ENCODE assay signal across 8 cellular contexts in the genomic region with DNA sequence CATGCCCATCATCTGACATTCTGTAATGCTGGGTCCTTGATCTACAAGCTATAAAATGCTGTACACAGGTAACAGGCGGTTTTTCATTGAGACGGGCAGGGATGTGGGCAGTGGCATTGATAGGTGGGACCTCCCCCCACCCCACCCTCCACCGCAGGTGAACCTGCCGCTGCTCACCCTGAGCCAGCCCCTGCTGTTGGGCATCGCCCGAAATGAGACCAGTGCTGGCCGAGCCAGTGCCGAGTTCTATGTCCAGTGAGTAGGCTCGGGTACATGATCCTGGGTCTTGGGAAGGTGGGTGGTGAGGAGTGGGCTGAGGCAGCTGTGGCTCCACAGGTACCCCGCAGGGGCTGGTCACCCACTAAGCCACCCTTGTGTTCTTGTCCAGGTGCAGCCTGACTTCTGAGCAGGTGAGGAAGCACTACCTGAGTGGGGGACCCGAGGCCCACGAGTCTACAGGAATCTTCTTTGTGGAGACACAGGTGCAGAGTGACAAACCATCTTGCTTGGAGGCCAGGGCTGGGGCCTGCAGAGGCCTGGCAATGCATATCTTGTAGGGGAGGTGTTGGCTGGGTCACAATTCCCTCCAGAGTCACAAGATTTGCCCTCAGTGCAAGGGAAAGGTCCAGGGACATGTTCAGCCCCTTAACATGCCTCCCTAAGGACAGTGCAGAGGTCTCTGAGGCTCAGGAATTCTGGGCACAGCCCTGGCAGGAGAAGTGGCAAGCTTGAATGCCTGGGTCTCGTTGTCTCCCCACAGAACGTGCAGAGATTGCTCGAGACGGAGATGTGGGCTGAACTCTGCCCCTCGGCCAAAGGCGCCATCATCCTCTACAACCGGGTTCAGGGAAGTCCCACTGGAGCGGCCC. TPM values are rescaled to one million over a fixed set of nuclear protein-coding genes. Genes with fewer than 3 reads are reported as not detected.
DNase-seq lines count a peak whose midpoint lies in the region; ATAC-seq and TF ChIP-seq lines count a peak whose summit lies in the region.

No MANE protein-coding gene starts in this region.

- H3K4me3 Mint-ChIP-seq in activated T-helper 2 cell treated with anti-CD3 and anti-CD28 coated beads, Interferon-gamma antibody, Interleukin-2, Interleukin-4, amounts not matched to agents 10 μg/mL and 5 μg/mL and 100 μg/mL, durations not matched to agents 14 hours and 24 hours and 36 hours (ENCODE audit: low read depth), result peak overlapping the region; percentile 84
- H3K4me3 Mint-ChIP-seq in stimulated activated memory B cell treated with anti-CD40 and anti-IgM and Interleukin-4, amounts not matched to agents 10 μg/mL and 1 μg/mL and 100 μg/mL, for 72 hours, result peak overlapping the region; percentile 91

- no peak overlapping the region for H2BK15ac ChIP-seq in IMR-90 (ENCODE audit: low read depth, low read length)

- H3K56ac ChIP-seq in IMR-90 (ENCODE audit: extremely low read depth, insufficient read depth, low read length), result no peak overlapping the region

- H3K9me1 ChIP-seq in IMR-90 (ENCODE audit: insufficient read depth, low read length), result peaks cover 18% of the 10 kb centered on the region

- H3K36me3 ChIP-seq in IMR-90 (ENCODE audit: control insufficient read depth, insufficient read depth, low read length), result no peaks in the 10 kb centered on the region
- no peaks in the 10 kb centered on the region for H3K36me3 ChIP-seq in iPS-20b (ENCODE audit: insufficient read depth, low read depth, low read length)

- peak overlapping the region; percentile 62 for H2AK9ac ChIP-seq in IMR-90 (replicated peaks; ENCODE audit: low read depth, low read length, poor library complexity)

- H3K4me1 ChIP-seq in IMR-90 (ENCODE audit: control insufficient read depth, insufficient read depth, low read length), result peaks cover 23% of the 10 kb centered on the region
- peaks cover 13% of the 10 kb centered on the region for H3K4me1 ChIP-seq in iPS-20b (ENCODE audit: insufficient read depth, low read length)

- 0 out of 2 replicates have a peak overlapping the region, but pooled peaks have one; percentile 37 for H3K23ac ChIP-seq in IMR-90 (ENCODE audit: low read depth, low read length)

- H3K9ac ChIP-seq in IMR-90 (ENCODE audit: low read depth, low read length) (no peak overlapping the region), iPS-20b (ENCODE audit: low read depth, low read length) (peak overlapping the region; percentile 62; the same call in 1 of the 2 replicates)

- H2AFZ ChIP-seq in IMR-90 (replicated peaks; ENCODE audit: low read length, poor library complexity), result no peak overlapping the region

- H3K4ac ChIP-seq in IMR-90 (ENCODE audit: low read depth, low read length), result peak overlapping the region; percentile 64

- no peak overlapping the region for H2BK120ac ChIP-seq in IMR-90 (ENCODE audit: low read depth, low read length)

- no peak overlapping the region for H3K18ac ChIP-seq in IMR-90 (ENCODE audit: low read depth, low read length)

- H2BK5ac ChIP-seq in IMR-90 (ENCODE audit: low read depth, low read length, poor library complexity, severe bottlenecking), result no peak overlapping the region

- H2BK20ac ChIP-seq in IMR-90 (ENCODE audit: low read depth, low read length), result no peak overlapping the region

- TF ChIP-seq CTCF in IMR-90 (conservative IDR thresholded peaks at IDR 0.05; ENCODE audit: low read depth, low read length), result no peak

- no TSS peak for BruUV-seq in IMR-90 (replicated peaks; lab: Mats Ljungman, UMichigan)

- H3K9me3 ChIP-seq in IMR-90 (ENCODE audit: control insufficient read depth, insufficient read depth, low read length) (no peaks in the 10 kb centered on the region), iPS-20b (ENCODE audit: insufficient read depth, low read depth, low read length) (no peaks in the 10 kb centered on the region)

- no peaks in the 10 kb centered on the region for H3K27me3 Mint-ChIP-seq in activated T-helper 2 cell treated with anti-CD3 and anti-CD28 coated beads, Interferon-gamma antibody, Interleukin-2, Interleukin-4, amounts not matched to agents 10 μg/mL and 5 μg/mL and 100 μg/mL, durations not matched to agents 14 hours and 24 hours and 36 hours (ENCODE audit: low read depth)
- H3K27me3 Mint-ChIP-seq in stimulated activated memory B cell treated with anti-CD40 and anti-IgM and Interleukin-4, amounts not matched to agents 10 μg/mL and 1 μg/mL and 100 μg/mL, for 72 hours, result no peaks in the 10 kb centered on the region

- H3K9me3 Mint-ChIP-seq in activated T-helper 2 cell treated with anti-CD3 and anti-CD28 coated beads, Interferon-gamma antibody, Interleukin-2, Interleukin-4, amounts not matched to agents 10 μg/mL and 5 μg/mL and 100 μg/mL, durations not matched to agents 14 hours and 24 hours and 36 hours, result no peaks in the 10 kb centered on the region
- H3K9me3 Mint-ChIP-seq in stimulated activated memory B cell treated with anti-CD40 and anti-IgM and Interleukin-4, amounts not matched to agents 10 μg/mL and 1 μg/mL and 100 μg/mL, for 72 hours, result no peaks in the 10 kb centered on the region

- dilution Hi-C loops in IMR-90 (cut with HindIII; ENCODE audit: low sequenced_read_pairs, unreplicated experiment), result no loop called here

- ATAC-seq in IMR-90 (ENCODE audit: low read depth) (no peak), GM19351 (IDR thresholded peaks at IDR 0.05; ENCODE audit: unreplicated experiment) (no peak)
- ATAC-seq in stimulated activated memory B cell treated with anti-CD40 and anti-IgM and Interleukin-4, amounts not matched to agents 10 μg/mL and 1 μg/mL and 100 μg/mL, for 72 hours, result no peak

- H3K4me1 Mint-ChIP-seq in activated T-helper 2 cell treated with anti-CD3 and anti-CD28 coated beads, Interferon-gamma antibody, Interleukin-2, Interleukin-4, amounts not matched to agents 10 μg/mL and 5 μg/mL and 100 μg/mL, durations not matched to agents 14 hours and 24 hours and 36 hours (ENCODE audit: low read depth), result peaks cover 22% of the 10 kb centered on the region
- peaks cover 72% of the 10 kb centered on the region for H3K4me1 Mint-ChIP-seq in stimulated activated memory B cell treated with anti-CD40 and anti-IgM and Interleukin-4, amounts not matched to agents 10 μg/mL and 1 μg/mL and 100 μg/mL, for 72 hours

- no peak overlapping the region; a peak in 1 of 4 replicates for H4K8ac ChIP-seq in IMR-90 (ENCODE audit: low read depth in 2 of 2, low read length in 2 of 2)

- H2AK5ac ChIP-seq in IMR-90 (ENCODE audit: low read depth, low read length), result 0 out of 2 replicates have a peak overlapping the region, but pooled peaks have one; percentile 1

- intact Hi-C loops in IMR-90 (cut with micrococcal nuclease), result no loop called here
- intact Hi-C loops in activated T-helper 2 cell treated with anti-CD3 and anti-CD28 coated beads, Interferon-gamma antibody, Interleukin-2, Interleukin-4, amounts not matched to agents 10 μg/mL and 5 μg/mL and 100 μg/mL, durations not matched to agents 14 hours and 24 hours and 36 hours (cut with micrococcal nuclease), result loop anchor here (5.0 kb wide), 1 partner anchor 42 kb away; the partner anchor contains the start of gene STIP1

- H4K5ac ChIP-seq in IMR-90 (ENCODE audit: low read depth, low read length), result no peak overlapping the region

- TF ChIP-seq RAD21 in IMR-90 (IDR thresholded peaks at IDR 0.05; ENCODE audit: low read length), result no peak

- no peaks in the 10 kb centered on the region; the same call in 1 of the 2 replicates for H4K20me1 ChIP-seq in IMR-90 (ENCODE audit: insufficient read depth, low read length)

- POLR2A ChIA-PET in IMR-90 (lab: Charles Lee; ENCODE audit: unreplicated experiment), result no interaction called here

- CTCF ChIA-PET in IMR-90 (lab: Yijun Ruan, JAX), result interaction anchor here (0.6 kb wide), 1 partner anchor 1405 kb away, joined by 3 read pairs; no protein-coding TSS in a partner anchor

- no peak overlapping the region for H3K14ac ChIP-seq in IMR-90 (replicated peaks; ENCODE audit: low read depth, low read length)

- H3K27ac Mint-ChIP-seq in activated T-helper 2 cell treated with anti-CD3 and anti-CD28 coated beads, Interferon-gamma antibody, Interleukin-2, Interleukin-4, amounts not matched to agents 10 μg/mL and 5 μg/mL and 100 μg/mL, durations not matched to agents 14 hours and 24 hours and 36 hours, result no peak overlapping the region
- H3K27ac Mint-ChIP-seq in stimulated activated memory B cell treated with anti-CD40 and anti-IgM and Interleukin-4, amounts not matched to agents 10 μg/mL and 1 μg/mL and 100 μg/mL, for 72 hours, result peak overlapping the region; percentile 91

- no peak overlapping the region for H3K4me3 ChIP-seq in IMR-90 (ENCODE audit: insufficient read depth, low read depth, low read length)
- peak overlapping the region; percentile 90 for H3K4me3 ChIP-seq in iPS-20b (ENCODE audit: low read length)

- in situ Hi-C loops in IMR-90 (cut with MboI; ENCODE audit: low sequenced_read_pairs), result no loop called here

- no peak for TF ChIP-seq POLR2A in IMR-90 (IDR thresholded peaks at IDR 0.05; ENCODE audit: low read depth, low read length)

- H3K27ac ChIP-seq in IMR-90 (ENCODE audit: insufficient read depth, low read length), result no peak overlapping the region
- H3K27ac ChIP-seq in iPS-20b (ENCODE audit: low read length), result no peak overlapping the region

- 83% methylated on average over 1 of the region's 20 CpGs; no CpG with 5 or more reads in 1 of the 2 experiments for WGBS in IMR-90 (ENCODE audit: extremely low coverage in 2 of 2, insufficient read length in 1 of 2), 2 experiments

- DNase-seq in IMR-90 (no peak), foreskin melanocyte (no peak), Ammon's horn (ENCODE audit: low spot score) (no peak)
- DNase-seq in activated T-helper 2 cell treated with anti-CD3 and anti-CD28 coated beads, Interferon-gamma antibody, Interleukin-2, Interleukin-4, amounts not matched to agents 10 μg/mL and 5 μg/mL and 100 μg/mL, durations not matched to agents 14 hours and 24 hours and 36 hours (ENCODE audit: low spot score), result no peak
- DNase-seq in stimulated activated CD4-positive, alpha-beta T cell treated with anti-CD3 and anti-CD28 coated beads, Interleukin-4, amount 100 ng/mL, for 4 hours, result no peak

- peaks cover 7% of the 10 kb centered on the region for H3K36me3 Mint-ChIP-seq in activated T-helper 2 cell treated with anti-CD3 and anti-CD28 coated beads, Interferon-gamma antibody, Interleukin-2, Interleukin-4, amounts not matched to agents 10 μg/mL and 5 μg/mL and 100 μg/mL, durations not matched to agents 14 hours and 24 hours and 36 hours (ENCODE audit: low read depth)
- H3K36me3 Mint-ChIP-seq in stimulated activated memory B cell treated with anti-CD40 and anti-IgM and Interleukin-4, amounts not matched to agents 10 μg/mL and 1 μg/mL and 100 μg/mL, for 72 hours, result peaks cover 5% of the 10 kb centered on the region

- peak overlapping the region; percentile 68 for H3K4me2 ChIP-seq in IMR-90 (ENCODE audit: low read depth, low read length)

- no peaks in the 10 kb centered on the region for H3K27me3 ChIP-seq in IMR-90 (ENCODE audit: control insufficient read depth, insufficient read depth, low read length)
- peaks cover 26% of the 10 kb centered on the region for H3K27me3 ChIP-seq in iPS-20b (ENCODE audit: insufficient read depth, low read length)

- peaks cover 22 to 82% of the 10 kb centered on the region in 2 experiments for H3K79me1 ChIP-seq in IMR-90 (ENCODE audit: low read depth in 1 of 2, low read length in 2 of 2)

- no peak overlapping the region for H4K91ac ChIP-seq in IMR-90 (ENCODE audit: insufficient read depth, low read depth, low read length)

RNA-seq across cellular contexts. Expression of gene DNAJC4, which starts 1.0 kb away (rescaled TPM):
- total RNA-seq in IMR-90 (2012; rRNA removed), result 2.2 and 3.9 TPM in 2 replicates
- polyA plus RNA-seq in IMR-90 (2012; rRNA removed), result 22.8 and 30.3 TPM in 2 replicates
- polyA plus RNA-seq in IMR-90 (2012; cell fraction: cytosol; rRNA removed), result 10.8 and 31.8 TPM in 2 replicates
- 39.6 and 66.8 TPM in 2 replicates for polyA plus RNA-seq in IMR-90 (2012; cell fraction: nucleus; rRNA removed; ENCODE audit: low replicate concordance)
- 24.5 and 25.8 TPM in 2 replicates for total RNA-seq in activated T-helper 2 cell treated with anti-CD3 and anti-CD28 coated beads, Interferon-gamma antibody, Interleukin-2, Interleukin-4, amounts not matched to agents 10 μg/mL and 5 μg/mL and 100 μg/mL, durations not matched to agents 14 hours and 24 hours and 36 hours

RNA-seq across cellular contexts. Expression of gene NUDT22, which starts 3.2 kb away (rescaled TPM):
- total RNA-seq in IMR-90 (2012; rRNA removed), result 21.3 and 24.4 TPM in 2 replicates
- 44.6 and 55.3 TPM in 2 replicates for polyA plus RNA-seq in IMR-90 (2012; rRNA removed)
- polyA plus RNA-seq in IMR-90 (2012; cell fraction: cytosol; rRNA removed), result 70.5 and 80.0 TPM in 2 replicates
- 64.5 and 161 TPM in 2 replicates for polyA plus RNA-seq in IMR-90 (2012; cell fraction: nucleus; rRNA removed; ENCODE audit: low replicate concordance)
- total RNA-seq in activated T-helper 2 cell treated with anti-CD3 and anti-CD28 coated beads, Interferon-gamma antibody, Interleukin-2, Interleukin-4, amounts not matched to agents 10 μg/mL and 5 μg/mL and 100 μg/mL, durations not matched to agents 14 hours and 24 hours and 36 hours, result 72.8 and 77.0 TPM in 2 replicates

RNA-seq across cellular contexts. Expression of gene TRPT1, which starts 3.3 kb away (rescaled TPM):
- total RNA-seq in IMR-90 (2012; rRNA removed), result 43.0 and 81.9 TPM in 2 replicates
- 63.2 and 64.2 TPM in 2 replicates for polyA plus RNA-seq in IMR-90 (2012; rRNA removed)
- polyA plus RNA-seq in IMR-90 (2012; cell fraction: cytosol; rRNA removed), result 47.6 and 95.6 TPM in 2 replicates
- polyA plus RNA-seq in IMR-90 (2012; cell fraction: nucleus; rRNA removed; ENCODE audit: low replicate concordance), result 119 and 279 TPM in 2 replicates
- total RNA-seq in activated T-helper 2 cell treated with anti-CD3 and anti-CD28 coated beads, Interferon-gamma antibody, Interleukin-2, Interleukin-4, amounts not matched to agents 10 μg/mL and 5 μg/mL and 100 μg/mL, durations not matched to agents 14 hours and 24 hours and 36 hours, result 33.7 and 35.5 TPM in 2 replicates

RNA-seq across cellular contexts. Expression of gene VEGFB, which starts 5.1 kb away (rescaled TPM):
- 3.0 and 3.9 TPM in 2 replicates for total RNA-seq in IMR-90 (2012; rRNA removed)
- polyA plus RNA-seq in IMR-90 (2012; rRNA removed), result 23.9 and 25.1 TPM in 2 replicates
- 29.6 and 45.2 TPM in 2 replicates for polyA plus RNA-seq in IMR-90 (2012; cell fraction: cytosol; rRNA removed)
- 24.3 and 30.6 TPM in 2 replicates for polyA plus RNA-seq in IMR-90 (2012; cell fraction: nucleus; rRNA removed; ENCODE audit: low replicate concordance)
- 67.4 and 82.0 TPM in 2 replicates for total RNA-seq in activated T-helper 2 cell treated with anti-CD3 and anti-CD28 coated beads, Interferon-gamma antibody, Interleukin-2, Interleukin-4, amounts not matched to agents 10 μg/mL and 5 μg/mL and 100 μg/mL, durations not matched to agents 14 hours and 24 hours and 36 hours

RNA-seq across cellular contexts. Expression of gene FKBP2, which starts 11.6 kb away (rescaled TPM):
- total RNA-seq in IMR-90 (2012; rRNA removed), result 36.2 and 62.5 TPM in 2 replicates
- polyA plus RNA-seq in IMR-90 (2012; rRNA removed), result 68.6 and 76.4 TPM in 2 replicates
- polyA plus RNA-seq in IMR-90 (2012; cell fraction: cytosol; rRNA removed), result 114 and 135 TPM in 2 replicates
- 46.8 and 53.6 TPM in 2 replicates for polyA plus RNA-seq in IMR-90 (2012; cell fraction: nucleus; rRNA removed; ENCODE audit: low replicate concordance)
- 36.6 and 37.1 TPM in 2 replicates for total RNA-seq in activated T-helper 2 cell treated with anti-CD3 and anti-CD28 coated beads, Interferon-gamma antibody, Interleukin-2, Interleukin-4, amounts not matched to agents 10 μg/mL and 5 μg/mL and 100 μg/mL, durations not matched to agents 14 hours and 24 hours and 36 hours
